Comparison of ENCODE assay signal across 6 cellular contexts in genomic region chr19:43340101-43340500, GRCh38. TPM values are rescaled to one million over a fixed set of nuclear protein-coding genes. Genes with fewer than 3 reads are reported as not detected.
"Had no signal": no experiment of that assay in that cellular context is flagged by ENCODE, and none has a peak within 500 bp of the region (broad histone marks: within the 10 kb centered on the region; RNA-seq: fewer than 3 reads in every experiment).

No MANE protein-coding gene starts in this region.

RNA-seq across cellular contexts. Expression of gene CD177, which starts 13.4 kb away (rescaled TPM):
- total RNA-seq: OCI-LY7, Peyer's patch, RPMI7951, SJCRH30, SK-MEL-5, T-cell had no signal
